Comparison of ENCODE assay signal across 8 cellular contexts in the genomic region with DNA sequence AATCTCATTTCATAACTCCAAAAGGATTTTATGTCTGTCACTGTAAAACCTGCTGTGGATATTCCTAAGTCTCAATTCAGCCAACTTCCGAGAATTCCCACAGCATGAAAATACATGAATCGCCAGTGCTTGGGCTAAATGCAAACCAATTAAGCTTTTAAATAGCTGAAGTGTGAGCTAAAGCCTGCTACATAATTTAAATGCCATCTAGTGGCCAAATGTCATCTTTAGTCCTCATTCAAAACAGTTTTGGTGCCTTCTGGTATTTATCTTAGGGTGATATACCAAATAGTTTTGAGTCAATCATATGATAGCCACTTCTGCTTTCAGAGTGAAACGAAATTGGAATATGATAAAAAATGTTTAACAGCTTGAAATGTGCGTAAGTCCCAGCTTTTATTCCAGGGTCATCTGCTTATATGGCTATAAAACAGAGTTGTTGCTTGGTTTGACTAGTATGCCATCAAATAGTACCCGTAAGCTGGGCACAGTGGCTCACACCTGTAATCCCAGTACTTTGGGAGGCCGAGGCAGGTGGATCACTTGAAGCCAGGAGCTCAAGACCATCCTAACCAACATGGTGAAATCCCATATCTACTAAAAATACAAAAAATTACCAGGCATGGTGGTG.
DNase-seq lines count a peak whose midpoint lies in the region; ATAC-seq lines count a peak whose summit lies in the region.

No MANE protein-coding gene starts in this region.

- peak; percentile 64 for ATAC-seq in GM18873 (IDR thresholded peaks at IDR 0.05; ENCODE audit: low FRiP score, unreplicated experiment)
- ATAC-seq in HG03442 (IDR thresholded peaks at IDR 0.05; ENCODE audit: unreplicated experiment), result peak; percentile 74
- peak; percentile 71 for ATAC-seq in memory B cell (ENCODE audit: low read depth)
- no peak for ATAC-seq in activated naive CD8-positive, alpha-beta T cell treated with anti-CD3 and anti-CD28 coated beads, Interleukin-2, amount 50 U/mL, for 24 hours

- DNase-seq in Ammon's horn (ENCODE audit: low spot score) (peak; percentile 65), NCI-H82 (lab: John Stamatoyannopoulos, UW) (peak; percentile 82), dedifferentiated amniotic fluid mesenchymal stem cell (ENCODE audit: extremely low spot score) (peak; percentile 49), memory B cell (ENCODE audit: low spot score in 2 of 2) (peak in 1 of 2 donors; percentile 5), ecto neural progenitor cell (ENCODE audit: low spot score) (no peak)
- DNase-seq in activated naive CD8-positive, alpha-beta T cell treated with anti-CD3 and anti-CD28 coated beads, Interleukin-2, amount 50 U/mL, for 24 hours, result no peak

- no peaks in the 10 kb centered on the region for H3K36me3 Mint-ChIP-seq in memory B cell
- H3K36me3 Mint-ChIP-seq in activated naive CD8-positive, alpha-beta T cell treated with anti-CD3 and anti-CD28 coated beads, Interleukin-2, amount 50 U/mL, for 24 hours (ENCODE audit: low read depth), result no peaks in the 10 kb centered on the region

- H3K9me3 Mint-ChIP-seq in memory B cell, result no peaks in the 10 kb centered on the region
- peaks cover 4% of the 10 kb centered on the region for H3K9me3 Mint-ChIP-seq in activated naive CD8-positive, alpha-beta T cell treated with anti-CD3 and anti-CD28 coated beads, Interleukin-2, amount 50 U/mL, for 24 hours

- no peak overlapping the region for H3K4me3 Mint-ChIP-seq in memory B cell
- no peak overlapping the region for H3K4me3 Mint-ChIP-seq in activated naive CD8-positive, alpha-beta T cell treated with anti-CD3 and anti-CD28 coated beads, Interleukin-2, amount 50 U/mL, for 24 hours

- no peaks in the 10 kb centered on the region for H3K4me1 Mint-ChIP-seq in memory B cell
- no peaks in the 10 kb centered on the region for H3K4me1 Mint-ChIP-seq in activated naive CD8-positive, alpha-beta T cell treated with anti-CD3 and anti-CD28 coated beads, Interleukin-2, amount 50 U/mL, for 24 hours

- no peaks in the 10 kb centered on the region for H3K27me3 Mint-ChIP-seq in memory B cell
- H3K27me3 Mint-ChIP-seq in activated naive CD8-positive, alpha-beta T cell treated with anti-CD3 and anti-CD28 coated beads, Interleukin-2, amount 50 U/mL, for 24 hours, result no peaks in the 10 kb centered on the region

- no peak overlapping the region for H3K27ac Mint-ChIP-seq in memory B cell
- no peak overlapping the region for H3K27ac Mint-ChIP-seq in activated naive CD8-positive, alpha-beta T cell treated with anti-CD3 and anti-CD28 coated beads, Interleukin-2, amount 50 U/mL, for 24 hours

Comparison
In these comparisons a context has a peak if more than half of its experiments do, and no peak if none do; other contexts are left out.
1. DNase-seq: peak in Ammon's horn (single experiment), NCI-H82 (single experiment) and dedifferentiated amniotic fluid mesenchymal stem cell (single experiment); none in activated naive CD8-positive, alpha-beta T cell treated with anti-CD3 and anti-CD28 coated beads, Interleukin-2, amount 50 U/mL, for 24 hours (single experiment) and ecto neural progenitor cell (single experiment).